ENCODE assay signal across 8 cellular contexts in the genomic region with DNA sequence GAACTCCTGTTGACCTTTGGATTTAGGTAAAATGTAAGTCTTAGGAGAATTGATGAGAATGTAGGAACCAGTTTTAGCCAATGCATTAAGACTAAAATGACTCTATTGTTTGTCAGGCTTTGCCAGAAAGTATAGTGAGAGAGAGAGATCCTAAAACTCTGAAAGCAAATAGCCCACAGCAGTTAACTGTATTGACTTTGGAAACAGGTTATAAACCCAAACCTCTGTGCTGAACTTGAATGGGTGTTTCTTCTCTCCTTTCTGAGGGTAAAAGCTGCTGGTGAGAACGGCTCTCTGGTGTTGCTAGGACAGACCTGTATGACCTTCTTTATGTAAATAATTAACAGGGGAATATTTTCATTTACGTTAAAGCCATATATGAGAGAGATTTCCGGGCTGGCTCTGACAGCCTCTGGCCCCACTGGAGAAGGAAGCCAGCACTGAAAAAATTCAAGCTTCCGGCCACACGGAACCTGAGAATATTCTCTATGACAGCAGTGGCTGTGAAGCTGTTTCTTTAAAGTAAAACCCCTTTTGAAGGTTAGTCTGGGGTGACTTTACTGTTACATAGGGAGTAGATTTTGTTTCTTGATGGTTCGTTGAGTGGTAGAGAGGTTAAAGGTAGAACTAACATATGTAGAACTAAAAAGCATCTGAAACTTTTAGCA.
DNase-seq lines count a peak whose midpoint lies in the region; ATAC-seq and TF ChIP-seq lines count a peak whose summit lies in the region.

No MANE protein-coding gene starts in this region.

- no peaks in the 10 kb centered on the region for H3K27me3 ChIP-seq in neuronal stem cell (ENCODE audit: control insufficient read depth in 3 of 3, insufficient read depth in 3 of 3, low read depth in 1 of 3, low read length in 3 of 3)

- no peaks in the 10 kb centered on the region for H3K36me3 ChIP-seq in neuronal stem cell (replicated peaks in 1 of 2; ENCODE audit: control insufficient read depth in 2 of 2, insufficient read depth in 2 of 2, low read length in 2 of 2)

- H3K4me1 ChIP-seq in neuronal stem cell (ENCODE audit: control insufficient read depth in 2 of 2, insufficient read depth in 1 of 2, low read depth in 1 of 2, low read length in 2 of 2) = peaks cover 9 to 19% of the 10 kb centered on the region in 2 donors

- no peaks in the 10 kb centered on the region for H3K9me3 Mint-ChIP-seq in CD14-positive monocyte

- POLR2A ChIA-PET in HEK293T (lab: Yijun Ruan, JAX) = no interaction called here

- H4K8ac ChIP-seq in neuronal stem cell (ENCODE audit: low read depth, low read length) = no peak overlapping the region

- CTCF ChIA-PET in HEK293T (lab: Yijun Ruan, JAX) = no interaction called here

- ATAC-seq in GM19043 (IDR thresholded peaks at IDR 0.05; ENCODE audit: low read depth, unreplicated experiment) = peak; percentile 78
- ATAC-seq in HG03139 (IDR thresholded peaks at IDR 0.05; ENCODE audit: unreplicated experiment) = peak; percentile 85
- peak; percentile 81 for ATAC-seq in left colon

- no peak overlapping the region for H3K9ac ChIP-seq in neuronal stem cell (ENCODE audit: low read depth, low read length, poor library complexity)

- H4K91ac ChIP-seq in neuronal stem cell (ENCODE audit: low read depth, low read length, poor library complexity) = no peak overlapping the region

- H3K4ac ChIP-seq in neuronal stem cell (ENCODE audit: low read length) = no peak overlapping the region

- no peak overlapping the region for H2BK120ac ChIP-seq in neuronal stem cell (ENCODE audit: low read depth, low read length)

- no peaks in the 10 kb centered on the region for H3K9me3 ChIP-seq in neuronal stem cell (replicated peaks in 1 of 2; ENCODE audit: control insufficient read depth in 2 of 2, insufficient read depth in 1 of 2, low read depth in 1 of 2, low read length in 2 of 2)

- no peak overlapping the region for H3K4me3 ChIP-seq in neuronal stem cell (ENCODE audit: low read length in 2 of 2)

- no CpG with 5 or more reads among the region's 6 CpGs for WGBS in neuronal stem cell (ENCODE audit: extremely low coverage in 2 of 2, insufficient read length in 2 of 2, insufficient replicate concordance in 1 of 2), 2 donors

- H2BK12ac ChIP-seq in neuronal stem cell (ENCODE audit: low read length) = no peak overlapping the region

- intact Hi-C loops in CD14-positive monocyte (cut with micrococcal nuclease) (loop anchor here in 1 of 2 donors (10.0 kb wide), 1 partner anchor 55 kb away; no protein-coding TSS in a partner anchor), left colon (cut with DNase I, micrococcal nuclease) (no loop called here)

- peak overlapping the region in 1 of 2 donors; percentile 72 for H3K4me3 Mint-ChIP-seq in CD14-positive monocyte

- H3K27ac ChIP-seq in VCaP = peak overlapping the region; percentile 84
- no peak overlapping the region for H3K27ac ChIP-seq in neuronal stem cell (replicated peaks; ENCODE audit: low read length)

- H3K23ac ChIP-seq in neuronal stem cell (ENCODE audit: low read depth, low read length, poor library complexity) = no peak overlapping the region

- H3K4me1 Mint-ChIP-seq in CD14-positive monocyte = peaks cover 47% of the 10 kb centered on the region

- no peak overlapping the region for H3K18ac ChIP-seq in neuronal stem cell (ENCODE audit: low read length)

- H3K27me3 Mint-ChIP-seq in CD14-positive monocyte (ENCODE audit: low read depth in 3 of 3) = no peaks in the 10 kb centered on the region

- H3K36me3 Mint-ChIP-seq in CD14-positive monocyte = peaks cover 9 to 12% of the 10 kb centered on the region in 2 donors

- H3K79me1 ChIP-seq in neuronal stem cell (ENCODE audit: low read depth, low read length) = no peaks in the 10 kb centered on the region

- no peak overlapping the region for H3K4me2 ChIP-seq in neuronal stem cell (ENCODE audit: insufficient read depth, low read length, poor library complexity, severe bottlenecking)

- no peak overlapping the region for H2AFZ ChIP-seq in neuronal stem cell (ENCODE audit: low read length)

- TF ChIP-seq CTCF in CD14-positive monocyte (IDR thresholded peaks at IDR 0.05) = no peak
- no peak for TF ChIP-seq CTCF in VCaP (conservative IDR thresholded peaks at IDR 0.05)

- H3K27ac Mint-ChIP-seq in CD14-positive monocyte = peak overlapping the region; percentile 2 to 90 (median 55)

- DNase-seq in CD14-positive monocyte (ENCODE audit: low spot score) (no peak), left colon (peak; percentile 62 to 75), neuronal stem cell (ENCODE audit: low spot score) (no peak), NCI-H1092 (lab: John Stamatoyannopoulos, UW) (no peak), HEK293T (ENCODE audit: extremely low spot score) (no peak)

- H3K14ac ChIP-seq in neuronal stem cell (ENCODE audit: low read length) = no peak overlapping the region

- no peak overlapping the region for H2BK5ac ChIP-seq in neuronal stem cell (ENCODE audit: low read length)

- no peak overlapping the region for H2AK5ac ChIP-seq in neuronal stem cell (ENCODE audit: low read depth, low read length)

- no peak overlapping the region for H2BK15ac ChIP-seq in neuronal stem cell (ENCODE audit: low read length)

TF ChIP-seq in HEK293T, 16 proteins besides CTCF, POLR2A, EP300 and RAD21:
- TF ChIP-seq TARDBP (IDR thresholded peaks at IDR 0.05) (no peak), FOXK2 (IDR thresholded peaks at IDR 0.05) (no peak), HDGF (IDR thresholded peaks at IDR 0.05; ENCODE audit: borderline replicate concordance) (no peak), FOXM1 (IDR thresholded peaks at IDR 0.05; ENCODE audit: borderline replicate concordance) (no peak), NFRKB (IDR thresholded peaks at IDR 0.05) (no peak), BHLHE40 (IDR thresholded peaks at IDR 0.05; ENCODE audit: borderline replicate concordance) (no peak), SUZ12 (IDR thresholded peaks at IDR 0.05) (no peak), SP1 (IDR thresholded peaks at IDR 0.05) (no peak), LEF1 (IDR thresholded peaks at IDR 0.05; ENCODE audit: borderline replicate concordance) (no peak)
- TF ChIP-seq, protein P1, sequence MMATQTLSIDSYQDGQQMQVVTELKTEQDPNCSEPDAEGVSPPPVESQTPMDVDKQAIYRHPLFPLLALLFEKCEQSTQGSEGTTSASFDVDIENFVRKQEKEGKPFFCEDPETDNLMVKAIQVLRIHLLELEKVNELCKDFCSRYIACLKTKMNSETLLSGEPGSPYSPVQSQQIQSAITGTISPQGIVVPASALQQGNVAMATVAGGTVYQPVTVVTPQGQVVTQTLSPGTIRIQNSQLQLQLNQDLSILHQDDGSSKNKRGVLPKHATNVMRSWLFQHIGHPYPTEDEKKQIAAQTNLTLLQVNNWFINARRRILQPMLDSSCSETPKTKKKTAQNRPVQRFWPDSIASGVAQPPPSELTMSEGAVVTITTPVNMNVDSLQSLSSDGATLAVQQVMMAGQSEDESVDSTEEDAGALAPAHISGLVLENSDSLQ (IDR thresholded peaks at IDR 0.05) = no peak

Comparison
In these comparisons a context has a peak if more than half of its experiments do, and no peak if none do; other contexts are left out.
1. DNase-seq: peak in left colon (2 of 2); none in CD14-positive monocyte (single experiment), neuronal stem cell (single experiment), NCI-H1092 (single experiment) and HEK293T (single experiment).
2. Peak in every context shown above with its lines, with median percentiles within 50 percentile points of each other: ATAC-seq.